Comparison of ENCODE assay signal across 7 cellular contexts in genomic region chr10:42754155-42755027, GRCh38. TPM values are rescaled to one million over a fixed set of nuclear protein-coding genes. Genes with fewer than 3 reads are reported as not detected.
DNase-seq lines count a peak whose midpoint lies in the region; ATAC-seq and TF ChIP-seq lines count a peak whose summit lies in the region.

No MANE protein-coding gene starts in this region.

- no peaks in the 10 kb centered on the region for H3K9me3 Mint-ChIP-seq in T-cell
- H3K9me3 Mint-ChIP-seq in stimulated activated naive CD8-positive, alpha-beta T cell treated with anti-CD3 and anti-CD28 coated beads, Interleukin-15, amount 100 ng/mL, for 72 hours: peaks cover 4 to 7% of the 10 kb centered on the region in 2 donors

- H3K9me3 ChIP-seq in liver (ENCODE audit: control insufficient read depth in 4 of 4, low read length in 3 of 4): no peaks in the 10 kb centered on the region

- peaks cover 10 to 23% (median 19%) of the 10 kb centered on the region in 4 donors for H3K4me1 ChIP-seq in liver (ENCODE audit: control insufficient read depth in 4 of 4, insufficient read depth in 4 of 4, low read length in 3 of 4)

- peak overlapping the region; percentile 52 for H3K4me3 ChIP-seq in choroid plexus epithelial cell (ENCODE audit: low read depth, low read length)
- peak overlapping the region in 2 of 3 donors; percentile 33 to 53 for H3K4me3 ChIP-seq in liver (ENCODE audit: low read depth in 1 of 3, low read length in 3 of 3)

- no peak for TF ChIP-seq RAD21 in liver (IDR thresholded peaks at IDR 0.05)

- WGBS in liver: 3% methylated on average over 89 of the region's 89 CpGs

- POLR2A ChIA-PET in T-cell (lab: Charles Lee): no interaction called here

- no peak overlapping the region for H3K27ac ChIP-seq in liver (ENCODE audit: low read depth in 1 of 2, low read length in 2 of 2)

- no peak overlapping the region for H3K27ac Mint-ChIP-seq in T-cell
- H3K27ac Mint-ChIP-seq in stimulated activated naive CD8-positive, alpha-beta T cell treated with anti-CD3 and anti-CD28 coated beads, Interleukin-15, amount 100 ng/mL, for 72 hours: no peak overlapping the region

- no peaks in the 10 kb centered on the region for H3K36me3 ChIP-seq in liver (ENCODE audit: control insufficient read depth in 4 of 4, insufficient read depth in 3 of 4, low read depth in 1 of 4, low read length in 3 of 4)

- peaks cover 2 to 10% (median 5%) of the 10 kb centered on the region in 4 donors for H3K27me3 ChIP-seq in liver (ENCODE audit: control insufficient read depth in 4 of 4, insufficient read depth in 4 of 4, low read length in 3 of 4)

- TF ChIP-seq CTCF in choroid plexus epithelial cell (conservative IDR thresholded peaks at IDR 0.05; ENCODE audit: low read depth, low read length): no peak
- no peak for TF ChIP-seq CTCF in liver (IDR thresholded peaks at IDR 0.05; ENCODE audit: low read depth, low read length, missing input control)

- peak in 23 of 34 experiments; percentile 8 to 35 (median 22) for DNase-seq in T-cell
- peak; percentile 18 for DNase-seq in choroid plexus epithelial cell (ENCODE audit: low read depth)
- DNase-seq in stimulated activated naive CD8-positive, alpha-beta T cell treated with anti-CD3 and anti-CD28 coated beads, Interleukin-15, amount 100 ng/mL, for 72 hours: peak; percentile 41 to 51
- DNase-seq in NCI-H2171 (lab: John Stamatoyannopoulos, UW): no peak
- DNase-seq in central memory CD4-positive, alpha-beta T cell: no peak

- peak overlapping the region; percentile 77 to 84 (median 79) for H3K4me3 Mint-ChIP-seq in T-cell
- peak overlapping the region; percentile 81 to 93 for H3K4me3 Mint-ChIP-seq in stimulated activated naive CD8-positive, alpha-beta T cell treated with anti-CD3 and anti-CD28 coated beads, Interleukin-15, amount 100 ng/mL, for 72 hours

- peaks cover 9 to 14% (median 12%) of the 10 kb centered on the region in 3 donors for H3K4me1 Mint-ChIP-seq in T-cell
- H3K4me1 Mint-ChIP-seq in stimulated activated naive CD8-positive, alpha-beta T cell treated with anti-CD3 and anti-CD28 coated beads, Interleukin-15, amount 100 ng/mL, for 72 hours: peaks cover 22% of the 10 kb centered on the region

- ATAC-seq in GM18868 (IDR thresholded peaks at IDR 0.05; ENCODE audit: unreplicated experiment) (peak; percentile 26), T-cell (replicated peaks in 1 of 4) (peak; percentile 52 to 76 (median 64))
- peak; percentile 72 for ATAC-seq in stimulated activated naive CD8-positive, alpha-beta T cell treated with anti-CD3 and anti-CD28 coated beads, Interleukin-15, amount 100 ng/mL, for 72 hours

- H3K9ac ChIP-seq in liver (ENCODE audit: low read depth in 1 of 2, low read length in 2 of 2): no peak overlapping the region

- CTCF ChIA-PET in T-cell (lab: Charles Lee): interaction anchor here in 1 of 2 donors (0.7 kb wide), 1 partner anchor 350 kb away, joined by 3 read pairs; no protein-coding TSS in a partner anchor

- no peaks in the 10 kb centered on the region for H3K36me3 Mint-ChIP-seq in T-cell

- H3K27me3 Mint-ChIP-seq in T-cell: peaks cover 51 to 58% of the 10 kb centered on the region in 2 donors
- peaks cover 98% of the 10 kb centered on the region for H3K27me3 Mint-ChIP-seq in stimulated activated naive CD8-positive, alpha-beta T cell treated with anti-CD3 and anti-CD28 coated beads, Interleukin-15, amount 100 ng/mL, for 72 hours

TF ChIP-seq in liver, 16 proteins besides CTCF, POLR2A, EP300 and RAD21:
- no peak for TF ChIP-seq EGR1 (IDR thresholded peaks at IDR 0.05; ENCODE audit: low read depth in 2 of 2)
- TF ChIP-seq, protein P1, sequence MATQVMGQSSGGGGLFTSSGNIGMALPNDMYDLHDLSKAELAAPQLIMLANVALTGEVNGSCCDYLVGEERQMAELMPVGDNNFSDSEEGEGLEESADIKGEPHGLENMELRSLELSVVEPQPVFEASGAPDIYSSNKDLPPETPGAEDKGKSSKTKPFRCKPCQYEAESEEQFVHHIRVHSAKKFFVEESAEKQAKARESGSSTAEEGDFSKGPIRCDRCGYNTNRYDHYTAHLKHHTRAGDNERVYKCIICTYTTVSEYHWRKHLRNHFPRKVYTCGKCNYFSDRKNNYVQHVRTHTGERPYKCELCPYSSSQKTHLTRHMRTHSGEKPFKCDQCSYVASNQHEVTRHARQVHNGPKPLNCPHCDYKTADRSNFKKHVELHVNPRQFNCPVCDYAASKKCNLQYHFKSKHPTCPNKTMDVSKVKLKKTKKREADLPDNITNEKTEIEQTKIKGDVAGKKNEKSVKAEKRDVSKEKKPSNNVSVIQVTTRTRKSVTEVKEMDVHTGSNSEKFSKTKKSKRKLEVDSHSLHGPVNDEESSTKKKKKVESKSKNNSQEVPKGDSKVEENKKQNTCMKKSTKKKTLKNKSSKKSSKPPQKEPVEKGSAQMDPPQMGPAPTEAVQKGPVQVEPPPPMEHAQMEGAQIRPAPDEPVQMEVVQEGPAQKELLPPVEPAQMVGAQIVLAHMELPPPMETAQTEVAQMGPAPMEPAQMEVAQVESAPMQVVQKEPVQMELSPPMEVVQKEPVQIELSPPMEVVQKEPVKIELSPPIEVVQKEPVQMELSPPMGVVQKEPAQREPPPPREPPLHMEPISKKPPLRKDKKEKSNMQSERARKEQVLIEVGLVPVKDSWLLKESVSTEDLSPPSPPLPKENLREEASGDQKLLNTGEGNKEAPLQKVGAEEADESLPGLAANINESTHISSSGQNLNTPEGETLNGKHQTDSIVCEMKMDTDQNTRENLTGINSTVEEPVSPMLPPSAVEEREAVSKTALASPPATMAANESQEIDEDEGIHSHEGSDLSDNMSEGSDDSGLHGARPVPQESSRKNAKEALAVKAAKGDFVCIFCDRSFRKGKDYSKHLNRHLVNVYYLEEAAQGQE (IDR thresholded peaks at IDR 0.05): no peak
- TF ChIP-seq RXRA (IDR thresholded peaks at IDR 0.05): no peak
- no peak for TF ChIP-seq NR2F2 (IDR thresholded peaks at IDR 0.05)
- TF ChIP-seq TAF1 (conservative IDR thresholded peaks at IDR 0.05): no peak
- TF ChIP-seq YY1 (IDR thresholded peaks at IDR 0.05): no peak
- no peak for TF ChIP-seq JUND (IDR thresholded peaks at IDR 0.05)
- no peak for TF ChIP-seq FOXA2 (IDR thresholded peaks at IDR 0.05)
- no peak for TF ChIP-seq FOXA1 (IDR thresholded peaks at IDR 0.05)
- TF ChIP-seq, protein P2, sequence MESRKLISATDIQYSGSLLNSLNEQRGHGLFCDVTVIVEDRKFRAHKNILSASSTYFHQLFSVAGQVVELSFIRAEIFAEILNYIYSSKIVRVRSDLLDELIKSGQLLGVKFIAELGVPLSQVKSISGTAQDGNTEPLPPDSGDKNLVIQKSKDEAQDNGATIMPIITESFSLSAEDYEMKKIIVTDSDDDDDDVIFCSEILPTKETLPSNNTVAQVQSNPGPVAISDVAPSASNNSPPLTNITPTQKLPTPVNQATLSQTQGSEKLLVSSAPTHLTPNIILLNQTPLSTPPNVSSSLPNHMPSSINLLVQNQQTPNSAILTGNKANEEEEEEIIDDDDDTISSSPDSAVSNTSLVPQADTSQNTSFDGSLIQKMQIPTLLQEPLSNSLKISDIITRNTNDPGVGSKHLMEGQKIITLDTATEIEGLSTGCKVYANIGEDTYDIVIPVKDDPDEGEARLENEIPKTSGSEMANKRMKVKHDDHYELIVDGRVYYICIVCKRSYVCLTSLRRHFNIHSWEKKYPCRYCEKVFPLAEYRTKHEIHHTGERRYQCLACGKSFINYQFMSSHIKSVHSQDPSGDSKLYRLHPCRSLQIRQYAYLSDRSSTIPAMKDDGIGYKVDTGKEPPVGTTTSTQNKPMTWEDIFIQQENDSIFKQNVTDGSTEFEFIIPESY (IDR thresholded peaks at IDR 0.05): no peak
- no peak for TF ChIP-seq GABPA (IDR thresholded peaks at IDR 0.05 in 1 of 2, conservative IDR thresholded peaks at IDR 0.05 in 1 of 2)
- TF ChIP-seq ATF3 (IDR thresholded peaks at IDR 0.05): no peak
- no peak for TF ChIP-seq HNF4A (conservative IDR thresholded peaks at IDR 0.05)
- TF ChIP-seq, protein P3, sequence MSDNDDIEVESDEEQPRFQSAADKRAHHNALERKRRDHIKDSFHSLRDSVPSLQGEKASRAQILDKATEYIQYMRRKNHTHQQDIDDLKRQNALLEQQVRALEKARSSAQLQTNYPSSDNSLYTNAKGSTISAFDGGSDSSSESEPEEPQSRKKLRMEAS (IDR thresholded peaks at IDR 0.05): no peak
- TF ChIP-seq HNF4G (IDR thresholded peaks at IDR 0.05): no peak
- TF ChIP-seq SP1 (IDR thresholded peaks at IDR 0.05): no peak

RNA-seq across cellular contexts. Expression of gene BMS1, which starts 28.2 kb away (rescaled TPM):
- 10 to 100 TPM; 13.1 to 18.1 (median 16.4) TPM for total RNA-seq in T-cell
- 10 to 100 TPM in 1 of 2 donors, 1 to 10 TPM in 1; 6.1 to 10.4 TPM for total RNA-seq in liver
- polyA plus RNA-seq in liver: 1 to 10 TPM; 3.6 to 4.2 TPM

Comparison
In these comparisons a context has a peak if more than half of its experiments do, and no peak if none do; other contexts are left out.
1. DNase-seq: peak in T-cell (23 of 34), choroid plexus epithelial cell (single experiment) and stimulated activated naive CD8-positive, alpha-beta T cell treated with anti-CD3 and anti-CD28 coated beads, Interleukin-15, amount 100 ng/mL, for 72 hours (2 of 2); none in NCI-H2171 (single experiment) and central memory CD4-positive, alpha-beta T cell (single experiment).
2. Peak in every context shown above with its lines, with median percentiles within 50 percentile points of each other: ATAC-seq.